ENCODE assay signal across 8 cellular contexts in the genomic region with DNA sequence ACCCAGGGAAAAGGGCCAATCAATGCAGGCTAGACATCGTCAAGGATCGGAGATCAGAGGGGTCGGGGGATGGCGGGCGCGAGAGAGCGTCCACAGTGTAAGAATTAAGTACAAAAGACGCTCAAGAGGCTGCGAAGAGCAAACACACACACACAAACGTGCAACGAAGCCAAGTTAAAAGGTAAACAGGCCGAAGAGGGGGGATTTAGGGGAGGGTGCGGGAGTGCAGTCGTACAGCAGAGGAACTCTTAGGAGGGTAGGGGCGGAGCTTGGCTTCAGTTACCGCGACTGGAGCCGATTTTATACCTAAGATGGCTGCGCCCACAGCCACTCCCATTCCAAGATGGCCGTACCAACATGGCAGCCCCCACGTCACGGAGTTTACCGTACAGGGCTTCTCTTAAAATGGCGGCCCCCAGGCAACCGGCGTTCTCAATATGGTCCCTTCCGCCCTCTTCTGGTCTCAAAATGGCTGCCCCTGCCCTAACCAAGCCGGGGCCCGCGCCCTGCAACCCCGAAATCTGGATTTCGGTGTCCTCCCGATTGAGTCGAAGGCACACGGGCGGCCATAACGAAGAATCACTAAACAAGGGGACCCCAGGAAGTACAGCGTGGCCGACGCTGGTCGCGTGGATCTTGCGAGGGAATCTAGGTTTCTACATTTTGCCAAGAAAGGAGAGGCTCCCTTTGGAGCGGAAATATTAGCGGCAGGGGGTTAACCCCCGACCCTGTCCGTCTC. TPM values are rescaled to one million over a fixed set of nuclear protein-coding genes. Genes with fewer than 3 reads are reported as not detected.
DNase-seq lines count a peak whose midpoint lies in the region; ATAC-seq and TF ChIP-seq lines count a peak whose summit lies in the region.

No MANE protein-coding gene starts in this region.

- peak; percentile 83 for ATAC-seq in T-helper 17 cell
- ATAC-seq in right cardiac atrium, result peak; percentile 87 to 89

- peak overlapping the region; percentile 100 for H3K27ac Mint-ChIP-seq in T-helper 17 cell

- intact Hi-C loops in right cardiac atrium (cut with DNase I), result no loop called here
- intact Hi-C loops in uterus (cut with DNase I; ENCODE audit: low total_unique reads), result no loop called here

- H3K27me3 ChIP-seq in right cardiac atrium (ENCODE audit: control insufficient read depth, insufficient read depth), result no peaks in the 10 kb centered on the region
- no peaks in the 10 kb centered on the region for H3K27me3 ChIP-seq in uterus

- peaks cover 41% of the 10 kb centered on the region for H3K4me1 Mint-ChIP-seq in T-helper 17 cell

- H3K36me3 Mint-ChIP-seq in T-helper 17 cell (ENCODE audit: low read depth), result no peaks in the 10 kb centered on the region

- H3K4me3 ChIP-seq in HFF-Myc (replicated peaks; ENCODE audit: low read depth, low read length) (peak overlapping the region; percentile 46), right cardiac atrium (ENCODE audit: low read length) (peak overlapping the region; percentile 65), uterus (peak overlapping the region; percentile 49 to 54)

- peak overlapping the region; percentile 97 for H3K4me3 Mint-ChIP-seq in T-helper 17 cell

- peak overlapping the region; percentile 100 for H3K27ac ChIP-seq in right cardiac atrium (ENCODE audit: low read length)
- peak overlapping the region; percentile 89 to 94 for H3K27ac ChIP-seq in uterus

- H3K4me1 ChIP-seq in right cardiac atrium (ENCODE audit: control insufficient read depth, insufficient read depth, low read length), result peaks cover 19% of the 10 kb centered on the region
- peaks cover 9 to 22% of the 10 kb centered on the region in 2 donors for H3K4me1 ChIP-seq in uterus

- TF ChIP-seq CTCF in HFF-Myc (IDR thresholded peaks at IDR 0.05; ENCODE audit: low read depth, low read length, missing control alignments) (no peak), uterus (IDR thresholded peaks at IDR 0.05) (peak in 3 of 4 experiments; percentile 28 to 33 (median 31))

- no peaks in the 10 kb centered on the region for H3K27me3 Mint-ChIP-seq in T-helper 17 cell

- under 1% methylated on average over 47 of the region's 47 CpGs for WGBS in right cardiac atrium

- peak; percentile 60 to 64 for TF ChIP-seq POLR2A in uterus (IDR thresholded peaks at IDR 0.05)

- peak; percentile 92 for DNase-seq in GM03348 (ENCODE audit: low spot score)
- peak; percentile 95 for DNase-seq in HFF-Myc (ENCODE audit: extremely low read depth, low read depth)
- peak; percentile 98 to 100 (median 99) for DNase-seq in NCI-H1417 (lab: John Stamatoyannopoulos, UW)
- peak; percentile 83 to 93 (median 90) for DNase-seq in T-helper 17 cell
- DNase-seq in anterior cingulate cortex (lab: John Stamatoyannopoulos, UW), result peak; percentile 71 to 98 (median 94)
- DNase-seq in right cardiac atrium, result peak; percentile 98 to 99 (median 99)
- DNase-seq in pulmonary artery endothelial cell (ENCODE audit: low read depth, low spot score), result peak; percentile 92
- peak; percentile 98 to 99 for DNase-seq in uterus

- no peaks in the 10 kb centered on the region for H3K36me3 ChIP-seq in uterus

- no peaks in the 10 kb centered on the region for H3K9me3 ChIP-seq in T-helper 17 cell (ENCODE audit: control insufficient read depth, low read length, poor library complexity, severe bottlenecking)
- H3K9me3 ChIP-seq in right cardiac atrium (ENCODE audit: control insufficient read depth, low read length), result no peaks in the 10 kb centered on the region
- no peaks in the 10 kb centered on the region for H3K9me3 ChIP-seq in uterus

RNA-seq across cellular contexts. Expression of a gene that starts 2.0 kb away (rescaled TPM):
- total RNA-seq in T-helper 17 cell (not detected), right cardiac atrium (not detected), pulmonary artery endothelial cell (not detected in 2 replicates), uterus (under 1 TPM in 1 of 4 donors, not detected in 3; 0.52 TPM)
- polyA plus RNA-seq in right cardiac atrium, result 0.57 TPM

RNA-seq across cellular contexts. Expression of a gene that starts 2.2 kb away (rescaled TPM):
- 10 to 100 TPM; 20.8 to 20.9 TPM for total RNA-seq in T-helper 17 cell
- total RNA-seq in right cardiac atrium, result 10 to 100 TPM; 20.0 to 27.6 (median 26.5) TPM
- polyA plus RNA-seq in right cardiac atrium, result 34.3 TPM
- 18.8 and 20.9 TPM in 2 replicates for total RNA-seq in pulmonary artery endothelial cell
- total RNA-seq in uterus, result 10 to 100 TPM; 24.1 to 46.7 (median 34.4) TPM

RNA-seq across cellular contexts. Expression of a gene that starts 17.8 kb away (rescaled TPM):
- total RNA-seq in T-helper 17 cell (10 to 100 TPM; 41.4 to 43.2 TPM), right cardiac atrium (10 to 100 TPM; 29.3 to 37.2 (median 35.5) TPM), pulmonary artery endothelial cell (11.6 and 14.2 TPM in 2 replicates), uterus (10 to 100 TPM; 17.7 to 58.3 (median 21.3) TPM)
- 33.2 TPM for polyA plus RNA-seq in right cardiac atrium

RNA-seq across cellular contexts. Expression of a gene that starts 18.9 kb away (rescaled TPM):
- total RNA-seq in T-helper 17 cell (10 to 100 TPM; 11.0 to 14.1 TPM), right cardiac atrium (10 to 100 TPM; 11.7 to 17.0 (median 14.6) TPM), pulmonary artery endothelial cell (32.8 and 34.2 TPM in 2 replicates), uterus (10 to 100 TPM in 2 of 4 donors, 1 to 10 TPM in 2; 1.3 to 32.4 (median 16.3) TPM)
- polyA plus RNA-seq in right cardiac atrium, result 18.4 TPM

RNA-seq across cellular contexts. Expression of a gene that starts 20.1 kb away (rescaled TPM):
- total RNA-seq in T-helper 17 cell (not detected), right cardiac atrium (1 to 10 TPM; 1.4 to 3.3 (median 2.3) TPM), pulmonary artery endothelial cell (under 0.01 and 0.04 TPM in 2 replicates), uterus (10 to 100 TPM; 36.2 to 50.6 (median 41.4) TPM)
- polyA plus RNA-seq in right cardiac atrium, result 3.0 TPM

Comparison
In these comparisons a context has a peak if more than half of its experiments do, and no peak if none do; other contexts are left out.
1. Peak in every context shown above with its lines: DNase-seq, ATAC-seq, H3K4me3 ChIP-seq and H3K27ac ChIP-seq.